In genomic region chr12:26109343-26109841, GRCh38 we compare ENCODE assay signal across 15 cellular contexts.
A peak's percentile ranks its signal among the peaks of the same experiment; 100 is the strongest.
DNase-seq lines count a peak whose midpoint lies in the region; TF ChIP-seq lines count a peak whose summit lies in the region.
"Had no signal": no experiment of that assay in that cellular context is flagged by ENCODE, and none has a peak within 500 bp of the region (broad histone marks: within the 10 kb centered on the region; RNA-seq: fewer than 3 reads in every experiment).

No MANE protein-coding gene starts in this region.

- peaks cover 51% of the 10 kb centered on the region for H3K4me1 Mint-ChIP-seq in nephron

- peak overlapping the region; percentile 27 to 51 for H3K27ac ChIP-seq in tibial artery

- H3K27ac Mint-ChIP-seq in nephron: peak overlapping the region; percentile 51 to 54 (median 54)
- H3K27ac Mint-ChIP-seq: activated naive CD8-positive, alpha-beta T cell treated with anti-CD3 and anti-CD28 coated beads, Interleukin-2, amount 50 U/mL, for 24 hours; natural killer cell had no signal

- H3K4me3 ChIP-seq in choroid plexus epithelial cell (ENCODE audit: low read depth, low read length) (no peak overlapping the region), tibial artery (no peak overlapping the region)
- H3K4me3 ChIP-seq: dorsolateral prefrontal cortex, spleen, upper lobe of left lung had no signal

- intact Hi-C loops in tibial artery (cut with DNase I; ENCODE audit: low total_unique reads): no loop called here

- no peaks in the 10 kb centered on the region for H3K36me3 ChIP-seq in tibial artery
- H3K36me3 ChIP-seq: spleen, upper lobe of left lung had no signal

- H3K9me3 Mint-ChIP-seq in nephron: no peaks in the 10 kb centered on the region
- H3K9me3 Mint-ChIP-seq: activated naive CD8-positive, alpha-beta T cell treated with anti-CD3 and anti-CD28 coated beads, Interleukin-2, amount 50 U/mL, for 24 hours; natural killer cell had no signal

- no peaks in the 10 kb centered on the region for H3K27me3 ChIP-seq in tibial artery
- H3K27me3 ChIP-seq: dorsolateral prefrontal cortex, upper lobe of left lung had no signal

- peak; percentile 19 for DNase-seq in NCI-H82 (lab: John Stamatoyannopoulos, UW)
- no peak for DNase-seq in NCI-H82 treated with DMSO at 0.1 percent for 48 hours (lab: John Stamatoyannopoulos, UW; ENCODE audit: unreplicated experiment)
- peak; percentile 82 for DNase-seq in choroid plexus epithelial cell (ENCODE audit: low read depth)
- peak; percentile 59 to 72 for DNase-seq in tibial artery
- no peak for DNase-seq in NCI-H2227 (lab: John Stamatoyannopoulos, UW; ENCODE audit: unreplicated experiment)
- DNase-seq in SW480 (ENCODE audit: low spot score): no peak
- no peak for DNase-seq in hippocampal formation (lab: John Stamatoyannopoulos, UW)
- DNase-seq: activated CD4-positive, CD25-positive, alpha-beta regulatory T cell treated with anti-CD3 and anti-CD28 coated beads, Interleukin-2, amount 50 U/mL, for 72 hours; activated naive CD8-positive, alpha-beta T cell treated with anti-CD3 and anti-CD28 coated beads, Interleukin-2, amount 50 U/mL, for 24 hours; dorsolateral prefrontal cortex; kidney glomerular epithelial cell; natural killer cell; spleen; upper lobe of left lung had no signal

- H3K36me3 Mint-ChIP-seq in nephron (ENCODE audit: low read depth): no peaks in the 10 kb centered on the region
- H3K36me3 Mint-ChIP-seq: natural killer cell had no signal

- H3K27me3 Mint-ChIP-seq in nephron (ENCODE audit: low read depth): peaks cover 8% of the 10 kb centered on the region

- H3K4me3 Mint-ChIP-seq in nephron: peak overlapping the region in 1 of 3 experiments; percentile 22
- H3K4me3 Mint-ChIP-seq: activated naive CD8-positive, alpha-beta T cell treated with anti-CD3 and anti-CD28 coated beads, Interleukin-2, amount 50 U/mL, for 24 hours; natural killer cell had no signal

- peaks cover 0 to 11% (median 7%) of the 10 kb centered on the region in 4 donors for H3K4me1 ChIP-seq in tibial artery

- no peaks in the 10 kb centered on the region for H3K9me3 ChIP-seq in tibial artery
- H3K9me3 ChIP-seq: spleen, upper lobe of left lung had no signal

- TF ChIP-seq CTCF in choroid plexus epithelial cell (conservative IDR thresholded peaks at IDR 0.05; ENCODE audit: low read depth, low read length) (no peak), nephron (IDR thresholded peaks at IDR 0.05; ENCODE audit: unreplicated experiment in 3 of 3) (no peak), tibial artery (IDR thresholded peaks at IDR 0.05) (no peak)

Comparison
In these comparisons a context has a peak if more than half of its experiments do, and no peak if none do; other contexts are left out.
1. DNase-seq: peak in NCI-H82 (single experiment), choroid plexus epithelial cell (single experiment) and tibial artery (2 of 2); none in NCI-H82 treated with DMSO at 0.1 percent for 48 hours (single experiment), NCI-H2227 (single experiment), SW480 (single experiment) and hippocampal formation (0 of 2).